In the genomic region with DNA sequence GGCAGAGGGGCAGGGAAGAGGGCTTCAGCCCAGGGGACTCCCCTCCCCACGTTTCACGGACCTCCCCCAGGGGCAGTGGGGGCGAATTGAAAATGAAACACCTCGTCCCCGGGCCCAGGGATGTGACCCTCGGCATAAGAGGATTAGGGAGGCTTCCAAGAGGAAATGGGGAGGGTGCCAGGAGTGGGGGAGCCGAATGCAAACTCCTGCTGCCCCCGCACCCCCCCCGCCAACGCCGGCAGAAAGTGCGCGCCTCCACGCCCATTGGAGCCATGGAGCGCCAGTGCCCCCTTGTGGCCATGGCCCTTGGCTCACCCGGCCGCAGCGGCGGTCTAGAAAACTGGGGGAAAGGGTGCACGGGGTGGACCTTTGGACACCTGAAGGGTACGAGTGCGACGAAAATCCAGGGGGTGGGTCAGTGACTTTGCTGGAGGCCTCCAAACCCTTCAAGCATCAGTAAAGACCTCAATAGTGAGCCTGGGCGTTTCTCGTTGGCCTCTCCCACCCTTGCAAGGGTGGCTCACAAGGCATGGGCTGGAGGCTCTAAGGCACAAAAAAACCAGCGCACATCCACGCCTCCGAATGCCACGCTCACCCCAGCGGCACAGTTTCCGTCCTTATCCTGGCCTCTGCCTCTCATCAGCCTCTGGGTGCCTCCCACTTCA, we compare ENCODE assay signal across 8 cellular contexts.
DNase-seq lines count a peak whose midpoint lies in the region; ATAC-seq and TF ChIP-seq lines count a peak whose summit lies in the region.

No MANE protein-coding gene starts in this region.

- peak overlapping the region; percentile 60 to 79 for H3K27ac ChIP-seq in breast epithelium

- H3K4me3 ChIP-seq in breast epithelium: peak overlapping the region; percentile 43 to 68 (median 51)

- H3K27me3 ChIP-seq in breast epithelium: peaks cover 0 to 79% of the 10 kb centered on the region in 2 donors

- DNase-seq in NCI-H524 (lab: John Stamatoyannopoulos, UW): peak; percentile 64 to 77
- no peak for DNase-seq in NCI-H524 treated with DMSO at 0.1 percent for 48 hours (lab: John Stamatoyannopoulos, UW)
- DNase-seq in HuH-7 (ENCODE audit: low spot score): peak; percentile 63
- peak; percentile 45 for DNase-seq in UCSD-AML1 (lab: John Stamatoyannopoulos, UW; ENCODE audit: unreplicated experiment)
- DNase-seq in breast epithelium (ENCODE audit: low spot score in 2 of 2): peak; percentile 23 to 55
- DNase-seq in inferior parietal cortex (ENCODE audit: extremely low spot score): peak; percentile 24
- peak; percentile 67 for DNase-seq in stimulated activated CD4-positive, alpha-beta T cell treated with anti-CD3 and anti-CD28 coated beads, Interleukin-15, amount 100 ng/mL, for 24 hours

- TF ChIP-seq POLR2A in breast epithelium (IDR thresholded peaks at IDR 0.05): no peak

- no peak for ATAC-seq in HG03469 (IDR thresholded peaks at IDR 0.05; ENCODE audit: unreplicated experiment)

- intact Hi-C loops in breast epithelium (cut with DNase I; ENCODE audit: low total_unique reads): loop anchor here (5.0 kb wide), 1 partner anchor 1201 kb away; no protein-coding TSS in a partner anchor

- H3K36me3 ChIP-seq in breast epithelium: no peaks in the 10 kb centered on the region

- no peaks in the 10 kb centered on the region for H3K4me1 ChIP-seq in breast epithelium

- H3K9me3 ChIP-seq in breast epithelium: no peaks in the 10 kb centered on the region

- TF ChIP-seq CTCF in breast epithelium (IDR thresholded peaks at IDR 0.05): peak; percentile 59 to 85 (median 65)
